In genomic region chr2:1781291-1782080, GRCh38 we compare ENCODE assay signal across 13 cellular contexts. TPM values are rescaled to one million over a fixed set of nuclear protein-coding genes. Genes with fewer than 3 reads are reported as not detected.
DNase-seq lines count a peak whose midpoint lies in the region; ATAC-seq and TF ChIP-seq lines count a peak whose summit lies in the region.
"Had no signal": no experiment of that assay in that cellular context is flagged by ENCODE, and none has a peak within 500 bp of the region (broad histone marks: within the 10 kb centered on the region; RNA-seq: fewer than 3 reads in every experiment).

No MANE protein-coding gene starts in this region.

- peaks cover 94% of the 10 kb centered on the region for H3K4me1 ChIP-seq in BLaER1
- no peaks in the 10 kb centered on the region for H3K4me1 ChIP-seq in neural progenitor cell
- H3K4me1 ChIP-seq: gastrocnemius medialis, tibial nerve had no signal

- peak overlapping the region; percentile 10 for H2AFZ ChIP-seq in neural progenitor cell (replicated peaks)

- no peak for TF ChIP-seq CTCF in neural progenitor cell (IDR thresholded peaks at IDR 0.05)

- H3K79me2 ChIP-seq in neural progenitor cell (ENCODE audit: low read depth), result no peaks in the 10 kb centered on the region

- H3K27me3 ChIP-seq in BLaER1 (no peaks in the 10 kb centered on the region), neural progenitor cell (no peaks in the 10 kb centered on the region)
- H3K27me3 ChIP-seq: gastrocnemius medialis had no signal

- peaks cover 4% of the 10 kb centered on the region for H3F3A ChIP-seq in neural progenitor cell (ENCODE audit: low read depth)

- H4K20me1 ChIP-seq in BLaER1 (no peaks in the 10 kb centered on the region), neural progenitor cell (ENCODE audit: low read depth) (no peaks in the 10 kb centered on the region)

- H3K4me3 Mint-ChIP-seq in activated T-helper 1 cell treated with anti-CD3 and anti-CD28 coated beads, Interleukin-12 subunit alpha, Interleukin-12 subunit beta, Interleukin-2, Interleukin-4 antibody, amounts not matched to agents 30 ng/mL and 10 ng/mL and 1 ng/mL, durations not matched to agents 14 hours and 24 hours and 36 hours, result no peak overlapping the region
- no peak overlapping the region for H3K4me3 Mint-ChIP-seq in neural progenitor cell
- H3K4me3 Mint-ChIP-seq: activated T-helper 17 cell treated with anti-CD3 and anti-CD28 coated beads, Interleukin-2, amount 50 U/mL, for 72 hours; dendritic cell treated with granulocyte-macrophage colony-stimulating factor and Interleukin-4, amounts not matched to agents 40 ng/mL and 50 ng/mL, for 4 days had no signal

- H3K4me2 ChIP-seq in BLaER1, result peak overlapping the region; percentile 88
- no peak overlapping the region for H3K4me2 ChIP-seq in neural progenitor cell

- H3K36me3 Mint-ChIP-seq in activated T-helper 1 cell treated with anti-CD3 and anti-CD28 coated beads, Interleukin-12 subunit alpha, Interleukin-12 subunit beta, Interleukin-2, Interleukin-4 antibody, amounts not matched to agents 30 ng/mL and 10 ng/mL and 1 ng/mL, durations not matched to agents 14 hours and 24 hours and 36 hours (ENCODE audit: low read depth), result no peaks in the 10 kb centered on the region
- H3K36me3 Mint-ChIP-seq in neural progenitor cell, result no peaks in the 10 kb centered on the region

- peak overlapping the region; percentile 0 for H3K27ac Mint-ChIP-seq in activated T-helper 1 cell treated with anti-CD3 and anti-CD28 coated beads, Interleukin-12 subunit alpha, Interleukin-12 subunit beta, Interleukin-2, Interleukin-4 antibody, amounts not matched to agents 30 ng/mL and 10 ng/mL and 1 ng/mL, durations not matched to agents 14 hours and 24 hours and 36 hours
- no peak overlapping the region for H3K27ac Mint-ChIP-seq in neural progenitor cell
- H3K27ac Mint-ChIP-seq: activated T-helper 17 cell treated with anti-CD3 and anti-CD28 coated beads, Interleukin-2, amount 50 U/mL, for 72 hours; dendritic cell treated with granulocyte-macrophage colony-stimulating factor and Interleukin-4, amounts not matched to agents 40 ng/mL and 50 ng/mL, for 4 days had no signal

- H3K36me3 ChIP-seq in BLaER1 (no peaks in the 10 kb centered on the region), neural progenitor cell (no peaks in the 10 kb centered on the region)
- H3K36me3 ChIP-seq: gastrocnemius medialis, tibial nerve had no signal

- DNase-seq in RKO (ENCODE audit: low spot score), result peak; percentile 7
- DNase-seq in activated T-helper 1 cell treated with anti-CD3 and anti-CD28 coated beads, Interleukin-12 subunit alpha, Interleukin-12 subunit beta, Interleukin-2, Interleukin-4 antibody, amounts not matched to agents 30 ng/mL and 10 ng/mL and 1 ng/mL, durations not matched to agents 14 hours and 24 hours and 36 hours (ENCODE audit: low spot score), result peak; percentile 16
- no peak for DNase-seq in neural progenitor cell (ENCODE audit: low spot score)
- DNase-seq in dermis blood vessel endothelial cell, result no peak
- DNase-seq in NOMO-1 treated with DMSO at 0.1 percent for 48 hours (lab: John Stamatoyannopoulos, UW; ENCODE audit: unreplicated experiment), result no peak
- no peak for DNase-seq in NCI-H2171 treated with DMSO at 0.1 percent for 48 hours (lab: John Stamatoyannopoulos, UW)
- DNase-seq: AML-193, gastrocnemius medialis had no signal

- H3K9ac ChIP-seq in BLaER1, result peak overlapping the region; percentile 65; the same call in 1 of the 2 replicates
- no peak overlapping the region for H3K9ac ChIP-seq in neural progenitor cell

- H3K9me3 Mint-ChIP-seq in activated T-helper 1 cell treated with anti-CD3 and anti-CD28 coated beads, Interleukin-12 subunit alpha, Interleukin-12 subunit beta, Interleukin-2, Interleukin-4 antibody, amounts not matched to agents 30 ng/mL and 10 ng/mL and 1 ng/mL, durations not matched to agents 14 hours and 24 hours and 36 hours, result no peaks in the 10 kb centered on the region
- H3K9me3 Mint-ChIP-seq in neural progenitor cell, result peaks cover 4% of the 10 kb centered on the region
- H3K9me3 Mint-ChIP-seq: activated T-helper 17 cell treated with anti-CD3 and anti-CD28 coated beads, Interleukin-2, amount 50 U/mL, for 72 hours; dendritic cell treated with granulocyte-macrophage colony-stimulating factor and Interleukin-4, amounts not matched to agents 40 ng/mL and 50 ng/mL, for 4 days had no signal

- no peaks in the 10 kb centered on the region for H3K4me1 Mint-ChIP-seq in activated T-helper 1 cell treated with anti-CD3 and anti-CD28 coated beads, Interleukin-12 subunit alpha, Interleukin-12 subunit beta, Interleukin-2, Interleukin-4 antibody, amounts not matched to agents 30 ng/mL and 10 ng/mL and 1 ng/mL, durations not matched to agents 14 hours and 24 hours and 36 hours (ENCODE audit: low read depth)
- H3K4me1 Mint-ChIP-seq in neural progenitor cell, result no peaks in the 10 kb centered on the region
- H3K4me1 Mint-ChIP-seq: activated T-helper 17 cell treated with anti-CD3 and anti-CD28 coated beads, Interleukin-2, amount 50 U/mL, for 72 hours had no signal

- H3K27ac ChIP-seq in BLaER1 (peak overlapping the region; percentile 79), neural progenitor cell (no peak overlapping the region)
- H3K27ac ChIP-seq: gastrocnemius medialis, tibial nerve had no signal

- H3K9me3 ChIP-seq in BLaER1, result no peaks in the 10 kb centered on the region
- H3K9me3 ChIP-seq in neural progenitor cell (ENCODE audit: low read depth), result no peaks in the 10 kb centered on the region
- H3K9me3 ChIP-seq: gastrocnemius medialis, tibial nerve had no signal

- H3K27me3 Mint-ChIP-seq in activated T-helper 1 cell treated with anti-CD3 and anti-CD28 coated beads, Interleukin-12 subunit alpha, Interleukin-12 subunit beta, Interleukin-2, Interleukin-4 antibody, amounts not matched to agents 30 ng/mL and 10 ng/mL and 1 ng/mL, durations not matched to agents 14 hours and 24 hours and 36 hours (ENCODE audit: insufficient read depth), result no peaks in the 10 kb centered on the region
- peaks cover 7% of the 10 kb centered on the region for H3K27me3 Mint-ChIP-seq in neural progenitor cell (ENCODE audit: insufficient read depth, low read depth)

- intact Hi-C loops in activated T-helper 1 cell treated with anti-CD3 and anti-CD28 coated beads, Interleukin-12 subunit alpha, Interleukin-12 subunit beta, Interleukin-2, Interleukin-4 antibody, amounts not matched to agents 30 ng/mL and 10 ng/mL and 1 ng/mL, durations not matched to agents 14 hours and 24 hours and 36 hours (cut with micrococcal nuclease), result no loop called here

- H3K4me3 ChIP-seq in BLaER1 (peak overlapping the region; percentile 44), neural progenitor cell (no peak overlapping the region)
- H3K4me3 ChIP-seq: gastrocnemius medialis, tibial nerve had no signal

- ATAC-seq in GM21423 (IDR thresholded peaks at IDR 0.05; ENCODE audit: unreplicated experiment), result no peak
- ATAC-seq: activated T-helper 17 cell treated with anti-CD3 and anti-CD28 coated beads, Interleukin-2, amount 50 U/mL, for 72 hours; gastrocnemius medialis had no signal

RNA-seq across cellular contexts. Expression of gene PXDN, which starts 37.2 kb away (rescaled TPM):
- total RNA-seq in activated T-helper 1 cell treated with anti-CD3 and anti-CD28 coated beads, Interleukin-12 subunit alpha, Interleukin-12 subunit beta, Interleukin-2, Interleukin-4 antibody, amounts not matched to agents 30 ng/mL and 10 ng/mL and 1 ng/mL, durations not matched to agents 14 hours and 24 hours and 36 hours, result 1.7 and 1.9 TPM in 2 replicates
- total RNA-seq in neural progenitor cell (ENCODE audit: low replicate concordance), result 118 and 128 TPM in 2 replicates
- total RNA-seq in dermis blood vessel endothelial cell, result 563 and 762 TPM in 2 replicates
- total RNA-seq: activated T-helper 17 cell treated with anti-CD3 and anti-CD28 coated beads, Interleukin-2, amount 50 U/mL, for 72 hours had no signal

Comparison
In these comparisons a context has a peak if more than half of its experiments do, and no peak if none do; other contexts are left out.
1. DNase-seq: peak in RKO (single experiment) and activated T-helper 1 cell treated with anti-CD3 and anti-CD28 coated beads, Interleukin-12 subunit alpha, Interleukin-12 subunit beta, Interleukin-2, Interleukin-4 antibody, amounts not matched to agents 30 ng/mL and 10 ng/mL and 1 ng/mL, durations not matched to agents 14 hours and 24 hours and 36 hours (single experiment); none in neural progenitor cell (single experiment), dermis blood vessel endothelial cell (single experiment), NOMO-1 treated with DMSO at 0.1 percent for 48 hours (single experiment) and NCI-H2171 treated with DMSO at 0.1 percent for 48 hours (single experiment).
2. RNA of gene PXDN, which starts 37.2 kb away (total RNA-seq): 563 to 762 TPM in dermis blood vessel endothelial cell and 118 to 128 TPM in neural progenitor cell; 1.7 to 1.9 TPM in activated T-helper 1 cell treated with anti-CD3 and anti-CD28 coated beads, Interleukin-12 subunit alpha, Interleukin-12 subunit beta, Interleukin-2, Interleukin-4 antibody, amounts not matched to agents 30 ng/mL and 10 ng/mL and 1 ng/mL, durations not matched to agents 14 hours and 24 hours and 36 hours; every median in the first group is over 10 times any median in the second.